9 cellular contexts compared by ENCODE assay signal in genomic region chr1:234544094-234544579, GRCh38.
DNase-seq lines count a peak whose midpoint lies in the region; ATAC-seq, FAIRE-seq and TF ChIP-seq lines count a peak whose summit lies in the region.
"Had no signal": no experiment of that assay in that cellular context is flagged by ENCODE, and none has a peak within 500 bp of the region (broad histone marks: within the 10 kb centered on the region; RNA-seq: fewer than 3 reads in every experiment).

No MANE protein-coding gene starts in this region.

- H3K36me3 ChIP-seq in SJCRH30 (no peaks in the 10 kb centered on the region), K562 (ENCODE audit: control insufficient read depth, insufficient read depth, low read length) (no peaks in the 10 kb centered on the region)

- BruUV-seq in K562 (replicated peaks; lab: Mats Ljungman, UMichigan): no TSS peak

- FAIRE-seq in K562 (lab: Jason Lieb, UNC): peak; percentile 65
- FAIRE-seq: GM12878 had no signal

- H3K27ac ChIP-seq in SJCRH30: no peak overlapping the region
- H3K27ac ChIP-seq in K562 (ENCODE audit: extremely low read depth, low read depth, low read length): peak overlapping the region; percentile 72

- peak overlapping the region; percentile 32 to 55; a peak in 3 of 4 replicates for H3K9ac ChIP-seq in K562 (ENCODE audit: insufficient read depth in 1 of 2, low read depth in 2 of 2, low read length in 2 of 2)

- peak overlapping the region; percentile 56; the same call in 1 of the 2 replicates for H2AFZ ChIP-seq in K562 (ENCODE audit: low read depth, low read length)

- H3K4me3 ChIP-seq in SJCRH30 (no peak overlapping the region), K562 (no peak overlapping the region)
- H3K4me3 ChIP-seq: GM12878 had no signal

- no peak for TF ChIP-seq POLR2A in K562 (conservative IDR thresholded peaks at IDR 0.05)

- in situ Hi-C loops in K562 (cut with MboI): no loop called here

- no peaks in the 10 kb centered on the region for H3K9me1 ChIP-seq in K562 (ENCODE audit: control insufficient read depth, insufficient read depth, low read length)

- 3% methylated on average over 6 of the region's 6 CpGs for WGBS in K562 (ENCODE audit: insufficient coverage, low coverage, missing lambda C conversion rate)

- H3K27me3 ChIP-seq in SJCRH30 (no peaks in the 10 kb centered on the region), K562 (ENCODE audit: control insufficient read depth in 2 of 2, insufficient read depth in 2 of 2, low read length in 2 of 2) (no peaks in the 10 kb centered on the region)

- peak; percentile 12; the same call in 1 of the 2 replicates for TF ChIP-seq EP300 in K562 (IDR thresholded peaks at IDR 0.05; ENCODE audit: low read length)

- peak; percentile 74 for DNase-seq in AG08395 (ENCODE audit: low spot score)
- peak; percentile 58 for DNase-seq in HuH-7.5 (ENCODE audit: low spot score)
- DNase-seq in SJCRH30: peak; percentile 61 to 79
- peak; percentile 45 to 92 (median 58) for DNase-seq in K562 (ENCODE audit: extremely low read depth in 1 of 4, low spot score in 3 of 4)
- peak; percentile 89 for DNase-seq in inferior parietal cortex (ENCODE audit: extremely low spot score)
- peak; percentile 87 for DNase-seq in smooth muscle cell of the brain vasculature (ENCODE audit: low read depth, low spot score)
- no peak for DNase-seq in GDM1 (lab: John Stamatoyannopoulos, UW)

- no peaks in the 10 kb centered on the region for H4K20me1 ChIP-seq in K562 (replicated peaks; ENCODE audit: control insufficient read depth, insufficient read depth, low read length)

- POLR2A ChIA-PET in K562 (lab: Yijun Ruan, JAX): interaction anchor here (0.6 to 3.5 kb wide), 12 partner anchors 10 to 911 kb away, joined by 3 to 37 read pairs (median 4); partner anchors contain the start of gene TARBP1

- peaks cover 24% of the 10 kb centered on the region for H3K4me1 ChIP-seq in SJCRH30
- peaks cover 30 to 53% of the 10 kb centered on the region in 2 experiments for H3K4me1 ChIP-seq in K562 (replicated peaks in 1 of 2; ENCODE audit: control insufficient read depth in 2 of 2, insufficient read depth in 2 of 2, low read length in 2 of 2)

- TF ChIP-seq CTCF in K562 (IDR thresholded peaks at IDR 0.05 in 2 of 3, conservative IDR thresholded peaks at IDR 0.05 in 1 of 3; ENCODE audit: insufficient read depth in 2 of 3, low read depth in 1 of 3, low read length in 3 of 3): no peak

- peak overlapping the region; percentile 72 for H3K4me2 ChIP-seq in K562 (ENCODE audit: insufficient read depth, low read length)

- no peaks in the 10 kb centered on the region for H3K79me2 ChIP-seq in K562 (ENCODE audit: control insufficient read depth, insufficient read depth, low read length)

- no peak for TF ChIP-seq RAD21 in K562 (CRISPR knock-in tag; conservative IDR thresholded peaks at IDR 0.05 in 1 of 2, IDR thresholded peaks at IDR 0.05 in 1 of 2)

- intact Hi-C loops in K562 (cut with micrococcal nuclease): loop anchor here (2.0 kb wide), 1 partner anchor 45 kb away; no protein-coding TSS in a partner anchor

- H3K9me3 ChIP-seq in SJCRH30 (replicated peaks) (no peaks in the 10 kb centered on the region), K562 (replicated peaks; ENCODE audit: control insufficient read depth, insufficient read depth, low read depth, low read length) (no peaks in the 10 kb centered on the region)

- ATAC-seq in K562: peak; percentile 61
- no peak for ATAC-seq in HG03469 (IDR thresholded peaks at IDR 0.05; ENCODE audit: unreplicated experiment)
- ATAC-seq: GM12878 had no signal

- CTCF ChIA-PET in K562 (lab: Yijun Ruan, JAX; ENCODE audit: low intra/inter-chr PET ratio): interaction anchor here (1.0 kb wide), 1 partner anchor 59 kb away, joined by 3 read pairs; no protein-coding TSS in a partner anchor

TF ChIP-seq in K562, 482 proteins besides CTCF, POLR2A, EP300 and RAD21 (continues in another document):
- TF ChIP-seq DMBX1 (CRISPR knock-in tag; IDR thresholded peaks at IDR 0.05; ENCODE audit: borderline replicate concordance) (peak; percentile 96), TAF15 (IDR thresholded peaks at IDR 0.05; ENCODE audit: low read depth, low read length) (no peak), HES1 (IDR thresholded peaks at IDR 0.05; ENCODE audit: low read depth) (no peak), ZNF589 (CRISPR knock-in tag; IDR thresholded peaks at IDR 0.05; ENCODE audit: low read depth) (peak; percentile 26), E2F6 (IDR thresholded peaks at IDR 0.05; ENCODE audit: borderline replicate concordance in 1 of 2, extremely low read depth in 1 of 2, insufficient read depth in 1 of 2, insufficient read length in 1 of 2, low read depth in 1 of 2, low read length in 1 of 2, poor library complexity in 1 of 2, severe bottlenecking in 1 of 2) (peak; percentile 54 to 67), RREB1 (CRISPR knock-in tag; IDR thresholded peaks at IDR 0.05) (no peak), PHF20 (IDR thresholded peaks at IDR 0.05; ENCODE audit: partially characterized antibody) (no peak), NELFE (IDR thresholded peaks at IDR 0.05; ENCODE audit: insufficient read depth, insufficient read length) (no peak), TBL1XR1 (IDR thresholded peaks at IDR 0.05; ENCODE audit: low read length in 2 of 2) (no peak), ZFP1 (CRISPR knock-in tag; IDR thresholded peaks at IDR 0.05) (no peak), POU5F1 (IDR thresholded peaks at IDR 0.05; ENCODE audit: borderline replicate concordance, low read depth, low read length, partially characterized antibody) (no peak)
- TF ChIP-seq, protein P1, sequence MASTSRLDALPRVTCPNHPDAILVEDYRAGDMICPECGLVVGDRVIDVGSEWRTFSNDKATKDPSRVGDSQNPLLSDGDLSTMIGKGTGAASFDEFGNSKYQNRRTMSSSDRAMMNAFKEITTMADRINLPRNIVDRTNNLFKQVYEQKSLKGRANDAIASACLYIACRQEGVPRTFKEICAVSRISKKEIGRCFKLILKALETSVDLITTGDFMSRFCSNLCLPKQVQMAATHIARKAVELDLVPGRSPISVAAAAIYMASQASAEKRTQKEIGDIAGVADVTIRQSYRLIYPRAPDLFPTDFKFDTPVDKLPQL (IDR thresholded peaks at IDR 0.05; ENCODE audit: extremely low read depth, insufficient read length): no peak
